In genomic region chr2:98634406-98635092, GRCh38 we compare ENCODE assay signal across 9 cellular contexts. TPM values are rescaled to one million over a fixed set of nuclear protein-coding genes. Genes with fewer than 3 reads are reported as not detected.
DNase-seq lines count a peak whose midpoint lies in the region; ATAC-seq and TF ChIP-seq lines count a peak whose summit lies in the region.
"Had no signal": no experiment of that assay in that cellular context is flagged by ENCODE, and none has a peak within 500 bp of the region (broad histone marks: within the 10 kb centered on the region; RNA-seq: fewer than 3 reads in every experiment).

No MANE protein-coding gene starts in this region.

- no peaks in the 10 kb centered on the region for H3K9me3 ChIP-seq in CD4-positive, alpha-beta memory T cell (ENCODE audit: control insufficient read depth in 1 of 2, low read length in 2 of 2)
- H3K9me3 ChIP-seq in Loucy (ENCODE audit: insufficient read depth, low read depth, low read length): no peaks in the 10 kb centered on the region

- peak; percentile 81 for TF ChIP-seq CTCF in Loucy (conservative IDR thresholded peaks at IDR 0.05; ENCODE audit: low read length)

- peaks cover 12% of the 10 kb centered on the region for H3F3A ChIP-seq in Loucy (ENCODE audit: low read depth)

- POLR2A ChIA-PET in CD4-positive, alpha-beta memory T cell (lab: Charles Lee; ENCODE audit: partially characterized antibody): interaction anchor here (0.7 kb wide), 1 partner anchor 137 kb away, joined by 3 read pairs; no protein-coding TSS in a partner anchor

- no peaks in the 10 kb centered on the region for H4K20me1 ChIP-seq in Loucy (ENCODE audit: insufficient read depth, low read length, poor library complexity, severe bottlenecking)

- no peak overlapping the region for H4K8ac ChIP-seq in mesendoderm (ENCODE audit: low read depth, low read length)

- no peaks in the 10 kb centered on the region for H3K79me1 ChIP-seq in mesendoderm (ENCODE audit: low read length)

- no peaks in the 10 kb centered on the region for H3K9me2 ChIP-seq in Loucy (replicated peaks; ENCODE audit: low read depth, low read length)

- peaks cover 69% of the 10 kb centered on the region for H3K36me3 ChIP-seq in CD4-positive, alpha-beta memory T cell (ENCODE audit: insufficient read depth, low read length)
- H3K36me3 ChIP-seq in Loucy (ENCODE audit: insufficient read depth, low read length): peaks cover 6% of the 10 kb centered on the region; the same call in 1 of the 2 replicates
- H3K36me3 ChIP-seq in mesendoderm (ENCODE audit: control insufficient read depth, insufficient read depth, low read length): no peaks in the 10 kb centered on the region

- no peak overlapping the region for H2BK15ac ChIP-seq in mesendoderm (replicated peaks; ENCODE audit: low read depth)

- no peak overlapping the region for H3K23ac ChIP-seq in mesendoderm (ENCODE audit: low read length)

- H3K9me3 Mint-ChIP-seq in CD4-positive, alpha-beta memory T cell: no peaks in the 10 kb centered on the region
- H3K9me3 Mint-ChIP-seq in activated T-helper 2 cell treated with anti-CD3 and anti-CD28 coated beads, Interferon-gamma antibody, Interleukin-2, Interleukin-4, amounts not matched to agents 10 μg/mL and 5 μg/mL and 100 μg/mL, durations not matched to agents 14 hours and 24 hours and 36 hours: no peaks in the 10 kb centered on the region

- peak overlapping the region; percentile 86 to 97 (median 92) for H3K27ac Mint-ChIP-seq in CD4-positive, alpha-beta memory T cell
- peak overlapping the region; percentile 91 for H3K27ac Mint-ChIP-seq in activated T-helper 2 cell treated with anti-CD3 and anti-CD28 coated beads, Interferon-gamma antibody, Interleukin-2, Interleukin-4, amounts not matched to agents 10 μg/mL and 5 μg/mL and 100 μg/mL, durations not matched to agents 14 hours and 24 hours and 36 hours

- no CpG with 5 or more reads among the region's 9 CpGs for WGBS in mesendoderm (ENCODE audit: extremely low coverage, insufficient coverage, low lambda C conversion rate)

- no peak overlapping the region for H3K4me3 ChIP-seq in CD4-positive, alpha-beta memory T cell (ENCODE audit: low read length in 2 of 2)
- H3K4me3 ChIP-seq in Loucy (ENCODE audit: low read length, poor library complexity, severe bottlenecking) (peak overlapping the region; percentile 58), mesendoderm (ENCODE audit: low read length) (no peak overlapping the region)

- peak overlapping the region; percentile 28 for H3K27ac ChIP-seq in CD4-positive, alpha-beta memory T cell (ENCODE audit: low read depth, low read length)
- H3K27ac ChIP-seq in mesendoderm (ENCODE audit: low read depth, low read length): no peak overlapping the region
- H3K27ac ChIP-seq in caudate nucleus (ENCODE audit: low read depth, low read length): no peak overlapping the region
- H3K27ac ChIP-seq: epithelial cell of prostate had no signal

- H3K4ac ChIP-seq in mesendoderm (ENCODE audit: low read depth, low read length): no peak overlapping the region

- no peak overlapping the region for H2BK120ac ChIP-seq in mesendoderm (ENCODE audit: low read depth, low read length)

- H3K4me2 ChIP-seq in Loucy (ENCODE audit: low read depth, low read length, poor library complexity, severe bottlenecking): peak overlapping the region; percentile 70
- no peak overlapping the region for H3K4me2 ChIP-seq in mesendoderm (ENCODE audit: low read length)

- intact Hi-C loops in CD4-positive, alpha-beta memory T cell (cut with micrococcal nuclease): no loop called here
- intact Hi-C loops in activated T-helper 2 cell treated with anti-CD3 and anti-CD28 coated beads, Interferon-gamma antibody, Interleukin-2, Interleukin-4, amounts not matched to agents 10 μg/mL and 5 μg/mL and 100 μg/mL, durations not matched to agents 14 hours and 24 hours and 36 hours (cut with micrococcal nuclease): loop anchor here (5.0 to 10.0 kb wide), 3 partner anchors 67 to 520 kb away; partner anchors contain the start of genes LIPT1 and TSGA10
- intact Hi-C loops in sciatic nerve (cut with DNase I): no loop called here

- H2BK5ac ChIP-seq in mesendoderm (ENCODE audit: low read length): peak overlapping the region; percentile 23

- H3K27me3 ChIP-seq in CD4-positive, alpha-beta memory T cell (ENCODE audit: insufficient read depth, low read length): no peaks in the 10 kb centered on the region
- H3K27me3 ChIP-seq in Loucy (ENCODE audit: insufficient read depth, low read length, poor library complexity, severe bottlenecking) (no peaks in the 10 kb centered on the region), mesendoderm (ENCODE audit: insufficient read depth, low read length, poor library complexity) (no peaks in the 10 kb centered on the region)

- ATAC-seq in sciatic nerve: no peak

- H2AFZ ChIP-seq in Loucy (ENCODE audit: low read length): peak overlapping the region; percentile 68

- no peak overlapping the region for H4K5ac ChIP-seq in mesendoderm (ENCODE audit: low read length)

- H3K27me3 Mint-ChIP-seq in CD4-positive, alpha-beta memory T cell: no peaks in the 10 kb centered on the region
- H3K27me3 Mint-ChIP-seq in activated T-helper 2 cell treated with anti-CD3 and anti-CD28 coated beads, Interferon-gamma antibody, Interleukin-2, Interleukin-4, amounts not matched to agents 10 μg/mL and 5 μg/mL and 100 μg/mL, durations not matched to agents 14 hours and 24 hours and 36 hours (ENCODE audit: low read depth): no peaks in the 10 kb centered on the region

- H2AK5ac ChIP-seq in mesendoderm (ENCODE audit: low read length): no peak overlapping the region

- H3K4me3 Mint-ChIP-seq in CD4-positive, alpha-beta memory T cell: peak overlapping the region in 7 of 8 donors; percentile 11 to 74 (median 62)
- H3K4me3 Mint-ChIP-seq in activated T-helper 2 cell treated with anti-CD3 and anti-CD28 coated beads, Interferon-gamma antibody, Interleukin-2, Interleukin-4, amounts not matched to agents 10 μg/mL and 5 μg/mL and 100 μg/mL, durations not matched to agents 14 hours and 24 hours and 36 hours (ENCODE audit: low read depth): peak overlapping the region; percentile 63

- H3K18ac ChIP-seq in mesendoderm (ENCODE audit: low read length): no peak overlapping the region

- H3K4me1 Mint-ChIP-seq in CD4-positive, alpha-beta memory T cell: peaks cover 28 to 46% (median 37%) of the 10 kb centered on the region in 4 donors
- peaks cover 45% of the 10 kb centered on the region for H3K4me1 Mint-ChIP-seq in activated T-helper 2 cell treated with anti-CD3 and anti-CD28 coated beads, Interferon-gamma antibody, Interleukin-2, Interleukin-4, amounts not matched to agents 10 μg/mL and 5 μg/mL and 100 μg/mL, durations not matched to agents 14 hours and 24 hours and 36 hours (ENCODE audit: low read depth)

- peak in 3 of 5 donors; percentile 38 to 72 (median 40) for DNase-seq in CD4-positive, alpha-beta memory T cell
- peak; percentile 42 for DNase-seq in activated T-helper 2 cell treated with anti-CD3 and anti-CD28 coated beads, Interferon-gamma antibody, Interleukin-2, Interleukin-4, amounts not matched to agents 10 μg/mL and 5 μg/mL and 100 μg/mL, durations not matched to agents 14 hours and 24 hours and 36 hours (ENCODE audit: low spot score)
- DNase-seq in mesendoderm (peak; percentile 89), NCI-H748 (lab: John Stamatoyannopoulos, UW; ENCODE audit: unreplicated experiment) (no peak), GM19240 (ENCODE audit: insufficient read length, low spot score) (no peak), sciatic nerve (ENCODE audit: low spot score) (no peak), caudate nucleus (lab: John Stamatoyannopoulos, UW) (no peak)

- H3K36me3 Mint-ChIP-seq in CD4-positive, alpha-beta memory T cell: peaks cover 62 to 76% of the 10 kb centered on the region in 2 donors
- peaks cover 66% of the 10 kb centered on the region for H3K36me3 Mint-ChIP-seq in activated T-helper 2 cell treated with anti-CD3 and anti-CD28 coated beads, Interferon-gamma antibody, Interleukin-2, Interleukin-4, amounts not matched to agents 10 μg/mL and 5 μg/mL and 100 μg/mL, durations not matched to agents 14 hours and 24 hours and 36 hours (ENCODE audit: low read depth)

- H3K4me1 ChIP-seq in CD4-positive, alpha-beta memory T cell (ENCODE audit: insufficient read depth, low read length): peaks cover 39% of the 10 kb centered on the region
- H3K4me1 ChIP-seq in Loucy (ENCODE audit: insufficient read depth, low read length, poor library complexity, severe bottlenecking) (peaks cover 28% of the 10 kb centered on the region), mesendoderm (ENCODE audit: control insufficient read depth, low read depth, low read length) (peaks cover 2% of the 10 kb centered on the region)

- CTCF ChIA-PET in CD4-positive, alpha-beta memory T cell (lab: Charles Lee; ENCODE audit: partially characterized antibody): interaction anchor here (1.1 to 2.4 kb wide), 3 partner anchors 9 to 15 kb away, joined by 3 to 9 read pairs (median 3); no protein-coding TSS in a partner anchor

- peak overlapping the region; percentile 51 for H3K56ac ChIP-seq in mesendoderm (ENCODE audit: low read length)

- peak overlapping the region; percentile 66 for H3K9ac ChIP-seq in Loucy (ENCODE audit: low read depth, low read length, poor library complexity, severe bottlenecking)
- peak overlapping the region; percentile 10 for H3K9ac ChIP-seq in mesendoderm (ENCODE audit: low read length)

- no peaks in the 10 kb centered on the region for H3K79me2 ChIP-seq in Loucy (ENCODE audit: insufficient read depth, low read length)
- no peaks in the 10 kb centered on the region for H3K79me2 ChIP-seq in mesendoderm (ENCODE audit: control insufficient read depth, insufficient read depth, low read length)

RNA-seq across cellular contexts. Expression of gene UNC50, which starts 26.2 kb away (rescaled TPM):
- 10 to 100 TPM; 43.5 to 47.2 TPM for total RNA-seq in CD4-positive, alpha-beta memory T cell
- 10 to 100 TPM; 41.8 to 48.8 TPM for polyA plus RNA-seq in CD4-positive, alpha-beta memory T cell
- total RNA-seq in activated T-helper 2 cell treated with anti-CD3 and anti-CD28 coated beads, Interferon-gamma antibody, Interleukin-2, Interleukin-4, amounts not matched to agents 10 μg/mL and 5 μg/mL and 100 μg/mL, durations not matched to agents 14 hours and 24 hours and 36 hours: 39.6 and 40.1 TPM in 2 replicates
- 56.6 TPM for polyA plus RNA-seq in mesendoderm (2013, experiment 1 of 2)
- polyA plus RNA-seq in mesendoderm (2013, experiment 2 of 2): 54.3 TPM
- total RNA-seq in sciatic nerve: 43.6 TPM

RNA-seq across cellular contexts. Expression of gene COA5, which starts 26.2 kb away (rescaled TPM):
- 10 to 100 TPM; 51.3 to 52.4 TPM for total RNA-seq in CD4-positive, alpha-beta memory T cell
- polyA plus RNA-seq in CD4-positive, alpha-beta memory T cell: 10 to 100 TPM; 32.4 to 40.8 TPM
- total RNA-seq in activated T-helper 2 cell treated with anti-CD3 and anti-CD28 coated beads, Interferon-gamma antibody, Interleukin-2, Interleukin-4, amounts not matched to agents 10 μg/mL and 5 μg/mL and 100 μg/mL, durations not matched to agents 14 hours and 24 hours and 36 hours: 20.9 and 23.9 TPM in 2 replicates
- 30.2 TPM for polyA plus RNA-seq in mesendoderm (2013, experiment 1 of 2)
- 29.8 TPM for polyA plus RNA-seq in mesendoderm (2013, experiment 2 of 2)
- total RNA-seq in sciatic nerve: 38.2 TPM

Comparison
In these comparisons a context has a peak if more than half of its experiments do, and no peak if none do; other contexts are left out.
1. DNase-seq: peak in CD4-positive, alpha-beta memory T cell (3 of 5), activated T-helper 2 cell treated with anti-CD3 and anti-CD28 coated beads, Interferon-gamma antibody, Interleukin-2, Interleukin-4, amounts not matched to agents 10 μg/mL and 5 μg/mL and 100 μg/mL, durations not matched to agents 14 hours and 24 hours and 36 hours (single experiment) and mesendoderm (single experiment); none in NCI-H748 (single experiment), GM19240 (single experiment), sciatic nerve (single experiment) and caudate nucleus (0 of 61).